ENCODE assay signal across 28 cellular contexts in genomic region chr5:8729437-8729836, GRCh38.
DNase-seq lines count a peak whose midpoint lies in the region; ATAC-seq and TF ChIP-seq lines count a peak whose summit lies in the region.
"Had no signal": no experiment of that assay in that cellular context is flagged by ENCODE, and none has a peak within 500 bp of the region (broad histone marks: within the 10 kb centered on the region; RNA-seq: fewer than 3 reads in every experiment).

No MANE protein-coding gene starts in this region.

- no peaks in the 10 kb centered on the region for H3K79me2 ChIP-seq in ACC112 (ENCODE audit: control insufficient read depth, insufficient read depth, low read length, unreplicated experiment)

- no peak overlapping the region for H2AFZ ChIP-seq in ACC112 (ENCODE audit: low read length, unreplicated experiment)
- H2AFZ ChIP-seq: neural progenitor cell had no signal

- H3K4me3 ChIP-seq in ACC112 (ENCODE audit: low read depth, low read length) (no peak overlapping the region), brain microvascular endothelial cell (ENCODE audit: low read depth, low read length) (no peak overlapping the region), fibroblast of villous mesenchyme (ENCODE audit: low read depth, low read length) (no peak overlapping the region)
- H3K4me3 ChIP-seq: body of pancreas, gastroesophageal sphincter, MG63, neural progenitor cell, sigmoid colon, thoracic aorta, vagina had no signal

- H3K27ac ChIP-seq in ACC112 (ENCODE audit: low read depth, low read length) = peak overlapping the region; percentile 30; the same call in 1 of the 2 replicates
- peak overlapping the region; percentile 98 for H3K27ac ChIP-seq in brain microvascular endothelial cell
- H3K27ac ChIP-seq: 22Rv1, body of pancreas, gastroesophageal sphincter, neural progenitor cell, sigmoid colon, thoracic aorta, vagina had no signal

- H3K27me3 ChIP-seq in ACC112 (ENCODE audit: insufficient read depth, low read length) (no peaks in the 10 kb centered on the region), brain microvascular endothelial cell (replicated peaks) (no peaks in the 10 kb centered on the region)
- H3K27me3 ChIP-seq: body of pancreas, gastroesophageal sphincter, MG63, neural progenitor cell, sigmoid colon, vagina had no signal

- TF ChIP-seq CTCF in brain microvascular endothelial cell (IDR thresholded peaks at IDR 0.05; ENCODE audit: low read depth, low read length, missing control alignments) (no peak), fibroblast of villous mesenchyme (IDR thresholded peaks at IDR 0.05; ENCODE audit: insufficient read depth, low read depth, low read length) (no peak)

- peaks cover 18% of the 10 kb centered on the region for H3K4me1 ChIP-seq in ACC112 (ENCODE audit: control insufficient read depth, insufficient read depth, low read length, unreplicated experiment)
- H3K4me1 ChIP-seq: body of pancreas, gastroesophageal sphincter, neural progenitor cell, sigmoid colon, vagina had no signal

- no peaks in the 10 kb centered on the region for H3K36me3 ChIP-seq in ACC112 (ENCODE audit: insufficient read depth, low read length)
- H3K36me3 ChIP-seq in brain microvascular endothelial cell (replicated peaks) = no peaks in the 10 kb centered on the region
- H3K36me3 ChIP-seq: gastroesophageal sphincter, MG63, neural progenitor cell, sigmoid colon, thoracic aorta, vagina had no signal

- in situ Hi-C loops in brain microvascular endothelial cell (cut with HindIII; ENCODE audit: low pct_ligation_motif_present, low sequenced_read_pairs) = no loop called here

- ATAC-seq in esophagus mucosa (no peak), GM18519 (IDR thresholded peaks at IDR 0.05; ENCODE audit: low FRiP score, unreplicated experiment) (no peak)
- ATAC-seq: activated CD8-positive, alpha-beta T cell treated with anti-CD3 and anti-CD28 coated beads for 36 hours; body of pancreas; gastroesophageal sphincter; stimulated activated naive CD8-positive, alpha-beta T cell treated with anti-CD3 and anti-CD28 coated beads, Interleukin-15, Interleukin-2, amounts not matched to agents 100 U/mL and 50 U/mL, for 24 hours had no signal

- DNase-seq in HS-5 (ENCODE audit: low read depth) (peak; percentile 25), brain microvascular endothelial cell (peak; percentile 38), fibroblast of villous mesenchyme (ENCODE audit: low read depth) (peak; percentile 13), middle frontal gyrus (ENCODE audit: extremely low spot score, low spot score) (no peak), NOMO-1 treated with dmso at 0.1 percent for 144 hours (lab: John Stamatoyannopoulos, UW; ENCODE audit: unreplicated experiment) (no peak)
- DNase-seq: activated CD4-positive, alpha-beta T cell treated with anti-CD3 and anti-CD28 coated beads for 1 hour; activated CD8-positive, alpha-beta T cell treated with anti-CD3 and anti-CD28 coated beads for 36 hours; AML-193; body of pancreas; CD4-positive, alpha-beta T cell; hippocampal formation; immature natural killer cell; KBM-7; MG63; NCI-H1417 treated with DMSO at 0.1 percent for 48 hours; NCI-H2081 treated with DMSO at 0.1 percent for 48 hours; NCI-H446 treated with DMSO at 0.1 percent for 48 hours; sigmoid colon; stimulated activated naive CD8-positive, alpha-beta T cell treated with anti-CD3 and anti-CD28 coated beads, Interleukin-15, Interleukin-2, amounts not matched to agents 100 U/mL and 50 U/mL, for 24 hours; T-helper 2 cell had no signal

Comparison
In these comparisons a context has a peak if more than half of its experiments do, and no peak if none do; other contexts are left out.
1. DNase-seq: peak in HS-5 (single experiment), brain microvascular endothelial cell (single experiment) and fibroblast of villous mesenchyme (single experiment); none in middle frontal gyrus (single experiment) and NOMO-1 treated with dmso at 0.1 percent for 144 hours (single experiment).